Comparison of ENCODE assay signal across 35 cellular contexts in genomic region chr3:11197471-11197870, GRCh38. TPM values are rescaled to one million over a fixed set of nuclear protein-coding genes. Genes with fewer than 3 reads are reported as not detected.
DNase-seq lines count a peak whose midpoint lies in the region; ATAC-seq, FAIRE-seq and TF ChIP-seq lines count a peak whose summit lies in the region.
"Had no signal": no experiment of that assay in that cellular context is flagged by ENCODE, and none has a peak within 500 bp of the region (broad histone marks: within the 10 kb centered on the region; RNA-seq: fewer than 3 reads in every experiment).

No MANE protein-coding gene starts in this region.

- DNase-seq in GM23338 (ENCODE audit: low spot score): no peak
- no peak for DNase-seq in RWPE2 (ENCODE audit: low spot score)
- DNase-seq in fibroblast of lung (ENCODE audit: low read depth in 2 of 2): peak; percentile 31 to 71
- no peak for DNase-seq in tibial artery
- DNase-seq in omental fat pad (ENCODE audit: low spot score): no peak
- no peak for DNase-seq in C1 segment of cervical spinal cord (lab: John Stamatoyannopoulos, UW)
- DNase-seq in GM19239 (ENCODE audit: insufficient read length, low spot score): no peak
- DNase-seq: activated CD4-positive, alpha-beta T cell treated with anti-CD3 and anti-CD28 coated beads for 36 hours; amygdala; Caco-2; effector memory CD4-positive, alpha-beta T cell; erythroblast; foreskin melanocyte; GDM1; GOT3; heart right ventricle; KBM-7; kidney glomerular epithelial cell; lower lobe of right lung; naive thymus-derived CD4-positive, alpha-beta T cell; NCI-H1092 treated with DMSO at 0.1 percent for 48 hours; NCI-H1694 treated with DMSO at 0.1 percent for 48 hours; NCI-H524; psoas muscle; SIG-M5; stimulated activated CD8-positive, alpha-beta memory T cell treated with anti-CD3 and anti-CD28 coated beads, Interleukin-4, amount 100 ng/mL, for 48 hours; T-helper 9 cell; testis had no signal

- intact Hi-C loops in tibial artery (cut with DNase I; ENCODE audit: low total_unique reads): no loop called here

- H3K36me3 Mint-ChIP-seq in GM23338 (ENCODE audit: low read depth): no peaks in the 10 kb centered on the region
- H3K36me3 Mint-ChIP-seq: activated naive CD4-positive, alpha-beta T cell treated with anti-CD3 and anti-CD28 coated beads, Interleukin-2, amount 50 U/mL, for 72 hours; naive thymus-derived CD4-positive, alpha-beta T cell had no signal

- H3K27ac ChIP-seq in GM23338 (ENCODE audit: low read depth) (no peak overlapping the region), RWPE2 (ENCODE audit: poor library complexity, severe bottlenecking) (peak overlapping the region; percentile 97), fibroblast of lung (ENCODE audit: insufficient read depth, low read length) (peak overlapping the region; percentile 50), tibial artery (peak overlapping the region; percentile 73 to 78)
- H3K27ac ChIP-seq: C4-2B, heart right ventricle, lower lobe of right lung, psoas muscle, testis had no signal

- H3K79me2 ChIP-seq in GM23338 (replicated peaks; ENCODE audit: insufficient read depth): no peaks in the 10 kb centered on the region
- peaks cover 5% of the 10 kb centered on the region for H3K79me2 ChIP-seq in fibroblast of lung (ENCODE audit: control insufficient read depth, insufficient read depth, low read length)

- H3K4me1 ChIP-seq in GM23338 (ENCODE audit: insufficient read depth) (peaks cover 9% of the 10 kb centered on the region; the same call in 1 of the 2 replicates), RWPE2 (ENCODE audit: insufficient read depth, poor library complexity, severe bottlenecking) (peaks cover 46% of the 10 kb centered on the region), fibroblast of lung (ENCODE audit: control insufficient read depth, extremely low read depth, insufficient read depth, low read length) (peaks cover 39% of the 10 kb centered on the region), tibial artery (peaks cover 0 to 71% (median 55%) of the 10 kb centered on the region in 4 donors)
- H3K4me1 ChIP-seq: Caco-2, testis had no signal

- 0 out of 2 replicates have a peak overlapping the region, but pooled peaks have one; percentile 85 for H2AFZ ChIP-seq in GM23338
- H2AFZ ChIP-seq in fibroblast of lung (ENCODE audit: low read length): no peak overlapping the region

- H4K20me1 ChIP-seq in GM23338 (replicated peaks; ENCODE audit: insufficient read depth) (no peaks in the 10 kb centered on the region), fibroblast of lung (ENCODE audit: control insufficient read depth, extremely low read depth, insufficient read depth, low read length) (no peaks in the 10 kb centered on the region)

- no peak overlapping the region for H3K27ac Mint-ChIP-seq in GM23338
- H3K27ac Mint-ChIP-seq: activated CD4-positive, alpha-beta T cell treated with anti-CD3 and anti-CD28 coated beads for 36 hours; naive thymus-derived CD4-positive, alpha-beta T cell; stimulated activated naive CD8-positive, alpha-beta T cell treated with anti-CD3 and anti-CD28 coated beads, Interleukin-15, Interleukin-2, amounts not matched to agents 100 ng/mL and 50 ng/mL, for 24 hours had no signal

- H3K27me3 Mint-ChIP-seq in GM23338 (ENCODE audit: insufficient read depth, low read depth, poor library complexity): peaks cover 10% of the 10 kb centered on the region

- no peaks in the 10 kb centered on the region for H3F3A ChIP-seq in GM23338 (replicated peaks; ENCODE audit: low read depth)

- H3K36me3 ChIP-seq in GM23338 (ENCODE audit: insufficient read depth) (no peaks in the 10 kb centered on the region), RWPE2 (ENCODE audit: low read depth) (peaks cover 8% of the 10 kb centered on the region; the same call in 1 of the 2 replicates), fibroblast of lung (ENCODE audit: control insufficient read depth, insufficient read depth, low read length) (no peaks in the 10 kb centered on the region), tibial artery (peaks cover 0 to 5% (median 0%) of the 10 kb centered on the region in 3 donors)
- H3K36me3 ChIP-seq: heart right ventricle, lower lobe of right lung had no signal

- H3K9me3 ChIP-seq in RWPE2 (ENCODE audit: severe bottlenecking) (no peaks in the 10 kb centered on the region), fibroblast of lung (ENCODE audit: control insufficient read depth, insufficient read depth, low read depth, low read length) (no peaks in the 10 kb centered on the region), tibial artery (no peaks in the 10 kb centered on the region)
- H3K9me3 ChIP-seq: Caco-2, lower lobe of right lung, neutrophil, psoas muscle, testis had no signal

- no peak overlapping the region for H3K4me3 Mint-ChIP-seq in GM23338
- H3K4me3 Mint-ChIP-seq: activated CD4-positive, alpha-beta T cell treated with anti-CD3 and anti-CD28 coated beads for 36 hours; naive thymus-derived CD4-positive, alpha-beta T cell; stimulated activated naive CD8-positive, alpha-beta T cell treated with anti-CD3 and anti-CD28 coated beads, Interleukin-15, Interleukin-2, amounts not matched to agents 100 ng/mL and 50 ng/mL, for 24 hours had no signal

- H3K27me3 ChIP-seq in GM23338 (ENCODE audit: insufficient read depth) (no peaks in the 10 kb centered on the region), RWPE2 (ENCODE audit: insufficient read depth, poor library complexity, severe bottlenecking) (no peaks in the 10 kb centered on the region), fibroblast of lung (ENCODE audit: control insufficient read depth, insufficient read depth, low read length) (no peaks in the 10 kb centered on the region), tibial artery (no peaks in the 10 kb centered on the region)
- H3K27me3 ChIP-seq: neutrophil, testis had no signal

- FAIRE-seq in GM19239 (lab: Jason Lieb, UNC): no peak
- FAIRE-seq: bronchial epithelial cell, urothelium cell line had no signal

- H3K4me3 ChIP-seq in GM23338 (no peak overlapping the region), RWPE2 (ENCODE audit: severe bottlenecking) (no peak overlapping the region), fibroblast of lung (replicated peaks in 1 of 4; ENCODE audit: control extremely low read depth in 1 of 4, insufficient read depth in 1 of 4, low read depth in 3 of 4, low read length in 4 of 4) (no peak overlapping the region), tibial artery (no peak overlapping the region)
- H3K4me3 ChIP-seq: heart right ventricle, lower lobe of right lung, psoas muscle, testis had no signal

- H3K4me1 Mint-ChIP-seq in GM23338: peaks cover 32% of the 10 kb centered on the region

- H3K9me2 ChIP-seq in GM23338 (ENCODE audit: insufficient read depth): no peaks in the 10 kb centered on the region

- H3K9me3 Mint-ChIP-seq in GM23338: peaks cover 2% of the 10 kb centered on the region; the same call in 2 of the 3 replicates
- H3K9me3 Mint-ChIP-seq: activated naive CD4-positive, alpha-beta T cell treated with anti-CD3 and anti-CD28 coated beads, Interleukin-2, amount 50 U/mL, for 72 hours; stimulated activated naive CD8-positive, alpha-beta T cell treated with anti-CD3 and anti-CD28 coated beads, Interleukin-15, Interleukin-2, amounts not matched to agents 100 ng/mL and 50 ng/mL, for 24 hours had no signal

- no peak overlapping the region for H3K4me2 ChIP-seq in GM23338
- peak overlapping the region; percentile 18 for H3K4me2 ChIP-seq in fibroblast of lung (ENCODE audit: extremely low read depth, insufficient read depth, low read length)

- ATAC-seq in GM23338: no peak
- ATAC-seq in RWPE2 (ENCODE audit: low read depth): no peak
- no peak for ATAC-seq in omental fat pad (ENCODE audit: low FRiP score)
- ATAC-seq: activated CD4-positive, alpha-beta T cell treated with anti-CD3 and anti-CD28 coated beads for 36 hours; activated naive CD4-positive, alpha-beta T cell treated with anti-CD3 and anti-CD28 coated beads, Interleukin-2, amount 50 U/mL, for 72 hours; heart right ventricle; lower lobe of right lung; naive thymus-derived CD4-positive, alpha-beta T cell; psoas muscle; sciatic nerve had no signal

- H3K9ac ChIP-seq in fibroblast of lung (ENCODE audit: insufficient read depth, low read length): no peak overlapping the region

- TF ChIP-seq CTCF in GM23338 (conservative IDR thresholded peaks at IDR 0.05; ENCODE audit: low read depth in 2 of 2) (no peak), RWPE2 (IDR thresholded peaks at IDR 0.05; ENCODE audit: poor library complexity, severe bottlenecking) (no peak), fibroblast of lung (conservative IDR thresholded peaks at IDR 0.05 in 1 of 2, IDR thresholded peaks at IDR 0.05 in 1 of 2; ENCODE audit: low read depth in 1 of 2, low read length in 2 of 2) (no peak), tibial artery (IDR thresholded peaks at IDR 0.05) (no peak), omental fat pad (IDR thresholded peaks at IDR 0.05) (no peak)

TF ChIP-seq in GM23338, 12 proteins besides CTCF, POLR2A, EP300 and RAD21 (continues in another document):
- TF ChIP-seq STAT1 (IDR thresholded peaks at IDR 0.05; ENCODE audit: unreplicated experiment) (no peak), POLR2AphosphoS5 (IDR thresholded peaks at IDR 0.05; ENCODE audit: low read depth) (no peak), NANOG (IDR thresholded peaks at IDR 0.05; ENCODE audit: borderline replicate concordance) (no peak), ZNF114 (CRISPR knock-in tag; IDR thresholded peaks at IDR 0.05) (no peak)
- TF ChIP-seq, protein P1, sequence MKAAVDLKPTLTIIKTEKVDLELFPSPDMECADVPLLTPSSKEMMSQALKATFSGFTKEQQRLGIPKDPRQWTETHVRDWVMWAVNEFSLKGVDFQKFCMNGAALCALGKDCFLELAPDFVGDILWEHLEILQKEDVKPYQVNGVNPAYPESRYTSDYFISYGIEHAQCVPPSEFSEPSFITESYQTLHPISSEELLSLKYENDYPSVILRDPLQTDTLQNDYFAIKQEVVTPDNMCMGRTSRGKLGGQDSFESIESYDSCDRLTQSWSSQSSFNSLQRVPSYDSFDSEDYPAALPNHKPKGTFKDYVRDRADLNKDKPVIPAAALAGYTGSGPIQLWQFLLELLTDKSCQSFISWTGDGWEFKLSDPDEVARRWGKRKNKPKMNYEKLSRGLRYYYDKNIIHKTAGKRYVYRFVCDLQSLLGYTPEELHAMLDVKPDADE (IDR thresholded peaks at IDR 0.05): no peak

RNA-seq across cellular contexts. Expression of gene HRH1, which starts 43.2 kb away (rescaled TPM):
- 0.35 TPM in 1 of 2 replicates, not detected in the other for total RNA-seq in GM23338 (2014; rRNA removed; shearing (Covaris generic))
- not detected in 2 replicates for polyA plus RNA-seq in GM23338 (2016; fragmentation: Nextera tagmentation; extraction: Ambion mirVana)
- 30.6 and 32.6 TPM in 2 replicates for total RNA-seq in fibroblast of lung
- polyA plus RNA-seq in fibroblast of lung: 11.2 and 12.6 TPM in 2 replicates
- polyA plus RNA-seq in fibroblast of lung (2012): 7.5 and 8.7 TPM in 2 replicates
- 24.5 and 28.1 TPM in 2 replicates for polyA minus RNA-seq in fibroblast of lung (ENCODE audit: low replicate concordance)
- total RNA-seq in omental fat pad: 10 to 100 TPM in 1 of 4 donors, 1 to 10 TPM in 3; 3.6 to 27.7 (median 6.1) TPM
- polyA plus RNA-seq: naive thymus-derived CD4-positive, alpha-beta T cell had no signal

Comparison
In these comparisons a context has a peak if more than half of its experiments do, and no peak if none do; other contexts are left out.
1. DNase-seq: peak in fibroblast of lung (2 of 2); none in GM23338 (single experiment), RWPE2 (single experiment), tibial artery (0 of 2), omental fat pad (single experiment), C1 segment of cervical spinal cord (0 of 14) and GM19239 (single experiment).